ENCODE assay signal across 16 cellular contexts in genomic region chr3:20683912-20684311, GRCh38.
DNase-seq lines count a peak whose midpoint lies in the region; ATAC-seq and TF ChIP-seq lines count a peak whose summit lies in the region.
"Had no signal": no experiment of that assay in that cellular context is flagged by ENCODE, and none has a peak within 500 bp of the region (broad histone marks: within the 10 kb centered on the region; RNA-seq: fewer than 3 reads in every experiment).

No MANE protein-coding gene starts in this region.

- no peak overlapping the region for H3K4me2 ChIP-seq in fibroblast of lung (ENCODE audit: extremely low read depth, insufficient read depth, low read length)
- H3K4me2 ChIP-seq in MM.1S (ENCODE audit: low read depth, low read length): no peak overlapping the region
- H3K4me2 ChIP-seq: PC-9 had no signal

- H3K4me3 ChIP-seq in MG63 (no peak overlapping the region), fibroblast of lung (replicated peaks in 1 of 4; ENCODE audit: control extremely low read depth in 1 of 4, insufficient read depth in 1 of 4, low read depth in 3 of 4, low read length in 4 of 4) (no peak overlapping the region), MM.1S (ENCODE audit: low read length) (no peak overlapping the region)
- H3K4me3 ChIP-seq: lower lobe of right lung, PC-9, upper lobe of left lung had no signal

- CTCF ChIA-PET in Calu3 (lab: Charles Lee): no interaction called here

- H3K27me3 ChIP-seq in MG63 (no peaks in the 10 kb centered on the region), fibroblast of lung (ENCODE audit: control insufficient read depth, insufficient read depth, low read length) (no peaks in the 10 kb centered on the region), MM.1S (replicated peaks; ENCODE audit: insufficient read depth, low read length) (no peaks in the 10 kb centered on the region)
- H3K27me3 ChIP-seq: neutrophil, upper lobe of left lung had no signal

- H3K36me3 Mint-ChIP-seq in Calu3 (ENCODE audit: insufficient read depth, unreplicated experiment): no peaks in the 10 kb centered on the region
- no peaks in the 10 kb centered on the region for H3K36me3 Mint-ChIP-seq in activated T-helper 1 cell treated with anti-CD3 and anti-CD28 coated beads, Interleukin-12 subunit alpha, Interleukin-12 subunit beta, Interleukin-2, Interleukin-4 antibody, amounts not matched to agents 30 ng/mL and 10 ng/mL and 1 ng/mL, durations not matched to agents 14 hours and 24 hours and 36 hours (ENCODE audit: low read depth)

- no peaks in the 10 kb centered on the region for H3K79me2 ChIP-seq in fibroblast of lung (ENCODE audit: control insufficient read depth, insufficient read depth, low read length)
- H3K79me2 ChIP-seq in MM.1S (ENCODE audit: low read length): no peaks in the 10 kb centered on the region

- H3K9ac ChIP-seq in fibroblast of lung (ENCODE audit: insufficient read depth, low read length): no peak overlapping the region
- no peak overlapping the region for H3K9ac ChIP-seq in MM.1S (ENCODE audit: low read length)

- H3K27ac ChIP-seq in fibroblast of lung (ENCODE audit: insufficient read depth, low read length): no peak overlapping the region
- no peak overlapping the region for H3K27ac ChIP-seq in MM.1S (ENCODE audit: low read length)
- H3K27ac ChIP-seq: lower lobe of right lung, neutrophil, PC-9, upper lobe of left lung had no signal

- H3K9me2 ChIP-seq in MM.1S (replicated peaks; ENCODE audit: insufficient read depth, low read length): no peaks in the 10 kb centered on the region

- H3K4me1 ChIP-seq in fibroblast of lung (ENCODE audit: control insufficient read depth, extremely low read depth, insufficient read depth, low read length) (no peaks in the 10 kb centered on the region), MM.1S (ENCODE audit: low read length) (no peaks in the 10 kb centered on the region)
- H3K4me1 ChIP-seq: lower lobe of right lung, upper lobe of left lung had no signal

- no peaks in the 10 kb centered on the region for H3F3A ChIP-seq in MM.1S (ENCODE audit: insufficient read depth, low read length)

- H3K27ac Mint-ChIP-seq in Calu3 (ENCODE audit: unreplicated experiment): no peak overlapping the region
- H3K27ac Mint-ChIP-seq in activated T-helper 1 cell treated with anti-CD3 and anti-CD28 coated beads, Interleukin-12 subunit alpha, Interleukin-12 subunit beta, Interleukin-2, Interleukin-4 antibody, amounts not matched to agents 30 ng/mL and 10 ng/mL and 1 ng/mL, durations not matched to agents 14 hours and 24 hours and 36 hours: no peak overlapping the region
- H3K27ac Mint-ChIP-seq: B cell had no signal

- DNase-seq in AG20443 (ENCODE audit: low spot score) (peak; percentile 59), MG63 (peak; percentile 12), fibroblast of lung (ENCODE audit: low read depth in 2 of 2) (peak; percentile 41 to 92), non-pigmented ciliary epithelial cell (ENCODE audit: low read depth) (peak; percentile 62), MM.1S (no peak), Calu3 (no peak)
- no peak for DNase-seq in activated T-helper 1 cell treated with anti-CD3 and anti-CD28 coated beads, Interleukin-12 subunit alpha, Interleukin-12 subunit beta, Interleukin-2, Interleukin-4 antibody, amounts not matched to agents 30 ng/mL and 10 ng/mL and 1 ng/mL, durations not matched to agents 14 hours and 24 hours and 36 hours (ENCODE audit: low spot score)
- DNase-seq: activated T-cell treated with anti-CD3 and anti-CD28 coated beads, Interleukin-2, amount 50 U/mL, for 1 hour; amniotic stem cell; DMS79 treated with DMSO at 0.1 percent for 48 hours; lower lobe of right lung; PC-9; upper lobe of left lung had no signal

- peaks cover 2% of the 10 kb centered on the region for H3K9me3 Mint-ChIP-seq in Calu3 (ENCODE audit: low read depth, unreplicated experiment)
- H3K9me3 Mint-ChIP-seq in activated T-helper 1 cell treated with anti-CD3 and anti-CD28 coated beads, Interleukin-12 subunit alpha, Interleukin-12 subunit beta, Interleukin-2, Interleukin-4 antibody, amounts not matched to agents 30 ng/mL and 10 ng/mL and 1 ng/mL, durations not matched to agents 14 hours and 24 hours and 36 hours: peaks cover 26% of the 10 kb centered on the region

- no peak for ATAC-seq in activated CD4-positive, CD25-positive, alpha-beta regulatory T cell treated with anti-CD3 and anti-CD28 coated beads, Interleukin-2, amount 50 U/mL, for 24 hours
- ATAC-seq: lower lobe of right lung had no signal

- no peaks in the 10 kb centered on the region for H4K20me1 ChIP-seq in fibroblast of lung (ENCODE audit: control insufficient read depth, extremely low read depth, insufficient read depth, low read length)
- H4K20me1 ChIP-seq in MM.1S (ENCODE audit: insufficient read depth, low read length): no peaks in the 10 kb centered on the region

- BruUV-seq in Calu3 (replicated peaks; lab: Mats Ljungman, UMichigan): no TSS peak

- H3K9me3 ChIP-seq in MG63 (no peaks in the 10 kb centered on the region), fibroblast of lung (ENCODE audit: control insufficient read depth, insufficient read depth, low read depth, low read length) (no peaks in the 10 kb centered on the region), MM.1S (replicated peaks; ENCODE audit: insufficient read depth, low read length) (no peaks in the 10 kb centered on the region)
- H3K9me3 ChIP-seq: lower lobe of right lung, neutrophil had no signal

- H2AFZ ChIP-seq in fibroblast of lung (ENCODE audit: low read length) (peak overlapping the region; percentile 53), MM.1S (ENCODE audit: low read length) (no peak overlapping the region)
- H2AFZ ChIP-seq: PC-9 had no signal

- peaks cover 40% of the 10 kb centered on the region for H3K4me1 Mint-ChIP-seq in Calu3 (ENCODE audit: low read depth, unreplicated experiment)
- H3K4me1 Mint-ChIP-seq in activated T-helper 1 cell treated with anti-CD3 and anti-CD28 coated beads, Interleukin-12 subunit alpha, Interleukin-12 subunit beta, Interleukin-2, Interleukin-4 antibody, amounts not matched to agents 30 ng/mL and 10 ng/mL and 1 ng/mL, durations not matched to agents 14 hours and 24 hours and 36 hours (ENCODE audit: low read depth): no peaks in the 10 kb centered on the region
- H3K4me1 Mint-ChIP-seq: B cell had no signal

- TF ChIP-seq CTCF in fibroblast of lung (conservative IDR thresholded peaks at IDR 0.05 in 1 of 2, IDR thresholded peaks at IDR 0.05 in 1 of 2; ENCODE audit: low read depth in 1 of 2, low read length in 2 of 2) (no peak), MM.1S (IDR thresholded peaks at IDR 0.05; ENCODE audit: low read length) (no peak), Calu3 (IDR thresholded peaks at IDR 0.05; ENCODE audit: unreplicated experiment) (no peak)

- H3K27me3 Mint-ChIP-seq in Calu3 (ENCODE audit: unreplicated experiment): no peaks in the 10 kb centered on the region
- H3K27me3 Mint-ChIP-seq in activated T-helper 1 cell treated with anti-CD3 and anti-CD28 coated beads, Interleukin-12 subunit alpha, Interleukin-12 subunit beta, Interleukin-2, Interleukin-4 antibody, amounts not matched to agents 30 ng/mL and 10 ng/mL and 1 ng/mL, durations not matched to agents 14 hours and 24 hours and 36 hours (ENCODE audit: insufficient read depth): no peaks in the 10 kb centered on the region
- H3K27me3 Mint-ChIP-seq: B cell had no signal

- no peaks in the 10 kb centered on the region for H3K36me3 ChIP-seq in MG63
- H3K36me3 ChIP-seq in fibroblast of lung (ENCODE audit: control insufficient read depth, insufficient read depth, low read length): no peaks in the 10 kb centered on the region
- no peaks in the 10 kb centered on the region for H3K36me3 ChIP-seq in MM.1S (replicated peaks; ENCODE audit: insufficient read depth, low read length)
- H3K36me3 ChIP-seq: lower lobe of right lung, neutrophil, upper lobe of left lung had no signal

- intact Hi-C loops in Calu3 (cut with micrococcal nuclease; ENCODE audit: unreplicated experiment): loop anchor here (10.0 kb wide), 1 partner anchor 241 kb away; no protein-coding TSS in a partner anchor
- intact Hi-C loops in activated T-helper 1 cell treated with anti-CD3 and anti-CD28 coated beads, Interleukin-12 subunit alpha, Interleukin-12 subunit beta, Interleukin-2, Interleukin-4 antibody, amounts not matched to agents 30 ng/mL and 10 ng/mL and 1 ng/mL, durations not matched to agents 14 hours and 24 hours and 36 hours (cut with micrococcal nuclease): no loop called here

- H3K4me3 Mint-ChIP-seq in Calu3 (ENCODE audit: low read depth, unreplicated experiment): no peak overlapping the region
- H3K4me3 Mint-ChIP-seq in activated T-helper 1 cell treated with anti-CD3 and anti-CD28 coated beads, Interleukin-12 subunit alpha, Interleukin-12 subunit beta, Interleukin-2, Interleukin-4 antibody, amounts not matched to agents 30 ng/mL and 10 ng/mL and 1 ng/mL, durations not matched to agents 14 hours and 24 hours and 36 hours: no peak overlapping the region
- H3K4me3 Mint-ChIP-seq: B cell had no signal

Comparison
In these comparisons a context has a peak if more than half of its experiments do, and no peak if none do; other contexts are left out.
1. DNase-seq: peak in AG20443 (single experiment), MG63 (single experiment), fibroblast of lung (2 of 2) and non-pigmented ciliary epithelial cell (single experiment); none in MM.1S (single experiment), Calu3 (single experiment) and activated T-helper 1 cell treated with anti-CD3 and anti-CD28 coated beads, Interleukin-12 subunit alpha, Interleukin-12 subunit beta, Interleukin-2, Interleukin-4 antibody, amounts not matched to agents 30 ng/mL and 10 ng/mL and 1 ng/mL, durations not matched to agents 14 hours and 24 hours and 36 hours (single experiment).